In genomic region chr22:19871023-19871844, GRCh38 we compare ENCODE assay signal across 17 cellular contexts. TPM values are rescaled to one million over a fixed set of nuclear protein-coding genes. Genes with fewer than 3 reads are reported as not detected.
A peak's percentile ranks its signal among the peaks of the same experiment; 100 is the strongest.
DNase-seq lines count a peak whose midpoint lies in the region; ATAC-seq, FAIRE-seq and TF ChIP-seq lines count a peak whose summit lies in the region.
"Had no signal": no experiment of that assay in that cellular context is flagged by ENCODE, and none has a peak within 500 bp of the region (broad histone marks: within the 10 kb centered on the region; RNA-seq: fewer than 3 reads in every experiment).

No MANE protein-coding gene starts in this region.

- TF ChIP-seq CTCF in body of pancreas (IDR thresholded peaks at IDR 0.05), result no peak

- H3K27ac ChIP-seq in body of pancreas, result no peak overlapping the region
- H3K27ac ChIP-seq: esophagus squamous epithelium, KMS-11 had no signal

- no peak for ATAC-seq in body of pancreas
- ATAC-seq in GM19023 (IDR thresholded peaks at IDR 0.05; ENCODE audit: unreplicated experiment), result no peak
- ATAC-seq in HG03045 (IDR thresholded peaks at IDR 0.05; ENCODE audit: unreplicated experiment), result no peak
- ATAC-seq: activated T-cell treated with anti-CD3 and anti-CD28 coated beads, Interleukin-2, amount 50 U/mL, for 4 hours had no signal

- peak; percentile 0 for DNase-seq in stimulated activated CD4-positive, alpha-beta T cell treated with anti-CD3 and anti-CD28 coated beads, Interleukin-15, amount 100 ng/mL, for 24 hours
- no peak for DNase-seq in stimulated activated CD4-positive, alpha-beta T cell treated with anti-CD3 and anti-CD28 coated beads, Interleukin-4, amount 100 ng/mL, for 24 hours
- DNase-seq in body of pancreas, result peak in 3 of 4 donors; percentile 1 to 10 (median 10)
- peak; percentile 87 for DNase-seq in mesenteric fat pad (ENCODE audit: low spot score)
- no peak for DNase-seq in urothelium cell line (ENCODE audit: low spot score)
- no peak for DNase-seq in effector CD4-positive, alpha-beta T cell
- DNase-seq: activated T-cell treated with anti-CD3 and anti-CD28 coated beads, Interleukin-2, amount 50 U/mL, for 4 hours; dermis blood vessel endothelial cell; DMS53; esophagus squamous epithelium; hippocampal formation; NCI-H1417; NCI-H446 treated with DMSO at 0.1 percent for 48 hours; SW 1271 had no signal

- no peak overlapping the region for H3K4me3 ChIP-seq in body of pancreas
- H3K4me3 ChIP-seq: esophagus squamous epithelium had no signal

- H3K36me3 ChIP-seq in body of pancreas (replicated peaks in 1 of 2; ENCODE audit: insufficient read depth in 1 of 2, low read depth in 2 of 2), result no peaks in the 10 kb centered on the region

- no peak for TF ChIP-seq POLR2A in body of pancreas (IDR thresholded peaks at IDR 0.05)

- H3K4me1 ChIP-seq in body of pancreas, result peaks cover 37% of the 10 kb centered on the region

- no peaks in the 10 kb centered on the region for H3K9me3 ChIP-seq in body of pancreas
- H3K9me3 ChIP-seq: esophagus squamous epithelium had no signal

- WGBS in body of pancreas, 2 donors, result 78 to 82% methylated on average over 12 to 18 of the region's 19 CpGs

- intact Hi-C loops in body of pancreas (cut with DNase I), result no loop called here

- no peaks in the 10 kb centered on the region for H3K27me3 ChIP-seq in body of pancreas
- H3K27me3 ChIP-seq: esophagus squamous epithelium had no signal

- peak; percentile 56 for FAIRE-seq in urothelium cell line (lab: Jason Lieb, UNC)

RNA-seq across cellular contexts. Expression of gene GNB1L, which starts 16.6 kb away (rescaled TPM):
- total RNA-seq in body of pancreas (1 to 10 TPM; 1.3 to 3.3 TPM), mesenteric fat pad (4.2 TPM)

RNA-seq across cellular contexts. Expression of gene RTL10, which starts 16.6 kb away (rescaled TPM):
- total RNA-seq in body of pancreas, result 10 to 100 TPM; 10.2 to 14.8 TPM
- 8.4 TPM for total RNA-seq in mesenteric fat pad

Comparison
In these comparisons a context has a peak if more than half of its experiments do, and no peak if none do; other contexts are left out.
1. DNase-seq: peak in stimulated activated CD4-positive, alpha-beta T cell treated with anti-CD3 and anti-CD28 coated beads, Interleukin-15, amount 100 ng/mL, for 24 hours (single experiment), body of pancreas (3 of 4) and mesenteric fat pad (single experiment); none in stimulated activated CD4-positive, alpha-beta T cell treated with anti-CD3 and anti-CD28 coated beads, Interleukin-4, amount 100 ng/mL, for 24 hours (single experiment), urothelium cell line (single experiment) and effector CD4-positive, alpha-beta T cell (single experiment).